23 cellular contexts compared by ENCODE assay signal in the genomic region with DNA sequence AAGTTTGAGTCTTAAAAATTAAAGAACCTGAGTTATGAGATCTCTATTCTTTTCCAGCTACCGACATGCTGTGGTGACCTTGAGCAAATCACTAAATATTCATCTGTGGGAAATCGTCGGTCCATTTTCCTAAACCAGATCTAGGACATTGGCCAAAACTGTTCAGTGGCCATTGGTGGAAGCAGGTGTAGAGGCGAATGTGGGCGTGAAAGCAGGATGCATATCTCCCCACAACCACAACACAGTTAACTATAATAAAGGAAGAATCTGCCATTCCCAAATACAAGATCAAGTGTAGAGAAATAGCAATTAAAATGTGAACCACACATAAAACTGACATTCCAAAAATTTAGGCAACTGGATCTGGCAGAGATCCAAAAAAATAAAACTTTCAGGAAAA.
A peak's percentile ranks its signal among the peaks of the same experiment; 100 is the strongest.
DNase-seq lines count a peak whose midpoint lies in the region; ATAC-seq, FAIRE-seq and TF ChIP-seq lines count a peak whose summit lies in the region.
"Had no signal": no experiment of that assay in that cellular context is flagged by ENCODE, and none has a peak within 500 bp of the region (broad histone marks: within the 10 kb centered on the region; RNA-seq: fewer than 3 reads in every experiment).

No MANE protein-coding gene starts in this region.

- TF ChIP-seq RAD21 in K562 (CRISPR knock-in tag; conservative IDR thresholded peaks at IDR 0.05 in 1 of 2, IDR thresholded peaks at IDR 0.05 in 1 of 2) = no peak

- H3K4me3 ChIP-seq in Loucy (ENCODE audit: low read length, poor library complexity, severe bottlenecking) = no peak overlapping the region
- no peak overlapping the region for H3K4me3 ChIP-seq in K562
- H3K4me3 ChIP-seq in Peyer's patch = no peak overlapping the region
- H3K4me3 ChIP-seq: BLaER1, GM12878, HAP-1 had no signal

- no peaks in the 10 kb centered on the region for H3K9me2 ChIP-seq in Loucy (replicated peaks; ENCODE audit: low read depth, low read length)

- POLR2A ChIA-PET in K562 (lab: Yijun Ruan, JAX) = no interaction called here

- H3K4me1 ChIP-seq in Loucy (ENCODE audit: insufficient read depth, low read length, poor library complexity, severe bottlenecking) (peaks cover 45% of the 10 kb centered on the region), K562 (replicated peaks in 1 of 2; ENCODE audit: control insufficient read depth in 2 of 2, insufficient read depth in 2 of 2, low read length in 2 of 2) (no peaks in the 10 kb centered on the region), Peyer's patch (no peaks in the 10 kb centered on the region)
- H3K4me1 ChIP-seq: BLaER1, HAP-1 had no signal

- H3K9me1 ChIP-seq in K562 (ENCODE audit: control insufficient read depth, insufficient read depth, low read length) = no peaks in the 10 kb centered on the region

- intact Hi-C loops in K562 (cut with micrococcal nuclease) = no loop called here

- WGBS in K562 (ENCODE audit: insufficient coverage, low coverage, missing lambda C conversion rate) = 0% methylated on average over 4 of the region's 5 CpGs

- H2AFZ ChIP-seq in Loucy (ENCODE audit: low read length) = peak overlapping the region; percentile 4; the same call in 1 of the 2 replicates
- H2AFZ ChIP-seq in K562 (ENCODE audit: low read depth, low read length) = no peak overlapping the region

- no peaks in the 10 kb centered on the region for H3K9me3 ChIP-seq in Loucy (ENCODE audit: insufficient read depth, low read depth, low read length)
- H3K9me3 ChIP-seq in K562 (replicated peaks; ENCODE audit: control insufficient read depth, insufficient read depth, low read depth, low read length) = no peaks in the 10 kb centered on the region
- no peaks in the 10 kb centered on the region for H3K9me3 ChIP-seq in Peyer's patch
- H3K9me3 ChIP-seq: BLaER1, HAP-1 had no signal

- H3K79me2 ChIP-seq in Loucy (ENCODE audit: insufficient read depth, low read length) (no peaks in the 10 kb centered on the region), K562 (ENCODE audit: control insufficient read depth, insufficient read depth, low read length) (no peaks in the 10 kb centered on the region)

- FAIRE-seq in GM12892 (lab: Jason Lieb, UNC) = peak; percentile 21
- FAIRE-seq in K562 (lab: Jason Lieb, UNC) = no peak
- FAIRE-seq: A204.1, D721Med, GM12878, GM18507 had no signal

- CTCF ChIA-PET in K562 (lab: Yijun Ruan, JAX; ENCODE audit: low intra/inter-chr PET ratio) = no interaction called here

- TF ChIP-seq POLR2A in GM12892 (IDR thresholded peaks at IDR 0.05; ENCODE audit: low read depth, low read length) = no peak
- TF ChIP-seq POLR2A in K562 (conservative IDR thresholded peaks at IDR 0.05) = no peak
- no peak for TF ChIP-seq POLR2A in Peyer's patch (IDR thresholded peaks at IDR 0.05)

- TF ChIP-seq CTCF in Loucy (conservative IDR thresholded peaks at IDR 0.05; ENCODE audit: low read length) (no peak), K562 (IDR thresholded peaks at IDR 0.05 in 2 of 3, conservative IDR thresholded peaks at IDR 0.05 in 1 of 3; ENCODE audit: insufficient read depth in 2 of 3, low read depth in 1 of 3, low read length in 3 of 3) (no peak), Peyer's patch (IDR thresholded peaks at IDR 0.05) (no peak)

- H4K20me1 ChIP-seq in Loucy (ENCODE audit: insufficient read depth, low read length, poor library complexity, severe bottlenecking) = no peaks in the 10 kb centered on the region
- H4K20me1 ChIP-seq in K562 (replicated peaks; ENCODE audit: control insufficient read depth, insufficient read depth, low read length) = no peaks in the 10 kb centered on the region
- H4K20me1 ChIP-seq: BLaER1 had no signal

- TF ChIP-seq EP300 in K562 (IDR thresholded peaks at IDR 0.05; ENCODE audit: low read length) = no peak

- no TSS peak for BruUV-seq in K562 (replicated peaks; lab: Mats Ljungman, UMichigan)

- H3K36me3 ChIP-seq in Loucy (ENCODE audit: insufficient read depth, low read length) (no peaks in the 10 kb centered on the region), K562 (ENCODE audit: control insufficient read depth, insufficient read depth, low read length) (no peaks in the 10 kb centered on the region), Peyer's patch (no peaks in the 10 kb centered on the region)
- H3K36me3 ChIP-seq: BLaER1, HAP-1 had no signal

- H3K9ac ChIP-seq in Loucy (ENCODE audit: low read depth, low read length, poor library complexity, severe bottlenecking) (no peak overlapping the region), K562 (ENCODE audit: insufficient read depth in 1 of 2, low read depth in 2 of 2, low read length in 2 of 2) (no peak overlapping the region)
- H3K9ac ChIP-seq: BLaER1 had no signal

- H3K27ac ChIP-seq in K562 (ENCODE audit: extremely low read depth, low read depth, low read length) = no peak overlapping the region
- H3K27ac ChIP-seq in Peyer's patch = no peak overlapping the region
- H3K27ac ChIP-seq: 22Rv1, BLaER1, C4-2B had no signal

- H3K27me3 ChIP-seq in Loucy (ENCODE audit: insufficient read depth, low read length, poor library complexity, severe bottlenecking) = no peaks in the 10 kb centered on the region
- no peaks in the 10 kb centered on the region for H3K27me3 ChIP-seq in K562 (ENCODE audit: control insufficient read depth in 2 of 2, insufficient read depth in 2 of 2, low read length in 2 of 2)
- no peaks in the 10 kb centered on the region for H3K27me3 ChIP-seq in Peyer's patch
- H3K27me3 ChIP-seq: BLaER1 had no signal

- ATAC-seq in K562 (no peak), GM19395 (IDR thresholded peaks at IDR 0.05; ENCODE audit: unreplicated experiment) (no peak)
- ATAC-seq: GM12878 had no signal

- no peak for DNase-seq in GM12892 (ENCODE audit: insufficient read length)
- DNase-seq in K562 (ENCODE audit: extremely low read depth in 1 of 4, low spot score in 3 of 4) = no peak
- DNase-seq in myocyte (ENCODE audit: low read depth) = peak; percentile 69
- DNase-seq in HuH-7.5 (ENCODE audit: low spot score) = no peak
- no peak for DNase-seq in Peyer's patch
- DNase-seq in LoVo (ENCODE audit: low spot score) = no peak
- DNase-seq: CD4-positive, CD25-positive, alpha-beta regulatory T cell; CD8-positive, alpha-beta memory T cell; DMS 273 treated with DMSO at 0.1 percent for 48 hours; DMS79; EL; GDM1; HFFc6 had no signal

- in situ Hi-C loops in K562 (cut with MboI) = no loop called here

- H3F3A ChIP-seq in Loucy (ENCODE audit: low read depth) = no peaks in the 10 kb centered on the region

- H3K4me2 ChIP-seq in Loucy (ENCODE audit: low read depth, low read length, poor library complexity, severe bottlenecking) (no peak overlapping the region), K562 (ENCODE audit: insufficient read depth, low read length) (no peak overlapping the region)
- H3K4me2 ChIP-seq: BLaER1 had no signal

TF ChIP-seq in K562, 482 proteins besides CTCF, POLR2A, EP300 and RAD21:
- no peak for TF ChIP-seq POLR3G (IDR thresholded peaks at IDR 0.05; ENCODE audit: extremely low read depth, insufficient read length, insufficient replicate concordance)
- TF ChIP-seq NFIC (IDR thresholded peaks at IDR 0.05) = 0 out of 2 replicates have a peak, but pooled peaks have one; percentile 12
- TF ChIP-seq CBX5 (IDR thresholded peaks at IDR 0.05; ENCODE audit: borderline replicate concordance, low read depth) = no peak
- TF ChIP-seq ZNF134 (CRISPR knock-in tag; conservative IDR thresholded peaks at IDR 0.05) = no peak
